In the genomic region with DNA sequence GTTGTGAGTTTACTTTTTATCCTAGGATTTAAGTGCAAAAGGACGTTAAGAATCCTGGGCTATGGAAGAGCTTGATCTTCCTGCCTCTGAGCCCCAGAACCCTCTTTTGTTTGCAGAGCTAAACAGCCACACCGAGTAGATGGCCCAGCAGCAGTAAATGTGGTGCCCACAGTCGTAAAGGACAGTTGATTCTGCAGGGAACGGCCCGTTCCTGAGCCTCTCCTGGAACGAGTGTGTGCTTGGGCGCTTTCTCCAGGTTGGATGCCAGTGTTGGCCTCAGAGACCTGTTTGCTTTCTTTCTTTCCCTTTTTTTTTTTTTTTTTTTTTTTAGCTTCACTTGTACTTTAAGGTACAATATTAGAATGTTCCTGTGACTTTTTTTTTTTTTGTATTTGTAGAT, we compare ENCODE assay signal across 27 cellular contexts.
"Had no signal": no experiment of that assay in that cellular context is flagged by ENCODE, and none has a peak within 500 bp of the region (broad histone marks: within the 10 kb centered on the region; RNA-seq: fewer than 3 reads in every experiment).

No MANE protein-coding gene starts in this region.

- H3K9me3 Mint-ChIP-seq: activated CD4-positive, alpha-beta memory T cell treated with anti-CD3 and anti-CD28 coated beads for 36 hours; activated CD4-positive, alpha-beta T cell treated with anti-CD3 and anti-CD28 coated beads, Interleukin-2, amount 10 ng/mL, durations not matched to agents 24 days and 14 days; activated naive CD4-positive, alpha-beta T cell treated with anti-CD3 and anti-CD28 coated beads, Interleukin-2, amount 50 U/mL, for 24 hours; activated naive CD8-positive, alpha-beta T cell treated with anti-CD3 and anti-CD28 coated beads, Interleukin-2, amount 50 U/mL, for 24 hours; activated T-cell treated with anti-CD3 and anti-CD28 coated beads, Interleukin-2, amount 50 U/mL, for 4 hours; activated T-helper 17 cell treated with anti-CD3 and anti-CD28 coated beads, Interleukin-2, amount 50 U/mL, for 72 hours; central memory CD8-positive, alpha-beta T cell; nephron had no signal

- H3K27me3 Mint-ChIP-seq: activated naive CD8-positive, alpha-beta T cell treated with anti-CD3 and anti-CD28 coated beads, Interleukin-2, amount 50 U/mL, for 24 hours; central memory CD8-positive, alpha-beta T cell had no signal

- H3K4me1 ChIP-seq: breast epithelium had no signal

- H3K36me3 ChIP-seq: breast epithelium, esophagus squamous epithelium, heart right ventricle, thoracic aorta, upper lobe of left lung, vagina had no signal

- H3K27ac Mint-ChIP-seq: activated CD4-positive, alpha-beta memory T cell treated with anti-CD3 and anti-CD28 coated beads for 36 hours; activated CD4-positive, alpha-beta T cell treated with anti-CD3 and anti-CD28 coated beads, Interleukin-2, amount 10 ng/mL, durations not matched to agents 24 days and 14 days; activated naive CD4-positive, alpha-beta T cell treated with anti-CD3 and anti-CD28 coated beads, Interleukin-2, amount 50 U/mL, for 24 hours; activated naive CD8-positive, alpha-beta T cell treated with anti-CD3 and anti-CD28 coated beads, Interleukin-2, amount 50 U/mL, for 24 hours; activated T-helper 17 cell treated with anti-CD3 and anti-CD28 coated beads, Interleukin-2, amount 50 U/mL, for 72 hours had no signal

- H3K9me3 ChIP-seq: breast epithelium, esophagus squamous epithelium, heart right ventricle, thoracic aorta, upper lobe of left lung, vagina had no signal

- ATAC-seq: activated CD4-positive, CD25-positive, alpha-beta regulatory T cell treated with anti-CD3 and anti-CD28 coated beads, Interleukin-2, amount 50 U/mL, for 24 hours; activated naive CD8-positive, alpha-beta T cell treated with anti-CD3 and anti-CD28 coated beads, Interleukin-2, amount 50 U/mL, for 24 hours; activated T-cell treated with anti-CD3 and anti-CD28 coated beads, Interleukin-2, amount 50 U/mL, for 4 hours; activated T-helper 17 cell treated with anti-CD3 and anti-CD28 coated beads, Interleukin-2, amount 50 U/mL, for 72 hours; heart right ventricle; left ventricle myocardium superior had no signal

- H3K4me3 ChIP-seq: breast epithelium, esophagus squamous epithelium, heart right ventricle, thoracic aorta, upper lobe of left lung, vagina had no signal

- H3K36me3 Mint-ChIP-seq: activated CD4-positive, alpha-beta memory T cell treated with anti-CD3 and anti-CD28 coated beads for 36 hours; activated naive CD4-positive, alpha-beta T cell treated with anti-CD3 and anti-CD28 coated beads, Interleukin-2, amount 50 U/mL, for 24 hours had no signal

- H3K27me3 ChIP-seq: breast epithelium, esophagus squamous epithelium, upper lobe of left lung, vagina had no signal

- H3K4me3 Mint-ChIP-seq: activated CD4-positive, alpha-beta memory T cell treated with anti-CD3 and anti-CD28 coated beads for 36 hours; activated CD4-positive, alpha-beta T cell treated with anti-CD3 and anti-CD28 coated beads, Interleukin-2, amount 10 ng/mL, durations not matched to agents 24 days and 14 days; activated naive CD4-positive, alpha-beta T cell treated with anti-CD3 and anti-CD28 coated beads, Interleukin-2, amount 50 U/mL, for 24 hours; activated naive CD8-positive, alpha-beta T cell treated with anti-CD3 and anti-CD28 coated beads, Interleukin-2, amount 50 U/mL, for 24 hours; activated T-cell treated with anti-CD3 and anti-CD28 coated beads, Interleukin-2, amount 50 U/mL, for 4 hours; activated T-helper 17 cell treated with anti-CD3 and anti-CD28 coated beads, Interleukin-2, amount 50 U/mL, for 72 hours; central memory CD8-positive, alpha-beta T cell; nephron had no signal

- FAIRE-seq: endometrium had no signal

- DNase-seq: activated CD4-positive, alpha-beta memory T cell treated with anti-CD3 and anti-CD28 coated beads for 36 hours; activated CD4-positive, alpha-beta T cell treated with anti-CD3 and anti-CD28 coated beads, Interleukin-2, amount 10 ng/mL, durations not matched to agents 24 days and 14 days; activated CD8-positive, alpha-beta memory T cell treated with anti-CD3 and anti-CD28 coated beads, Interleukin-2, amount 50 U/mL, for 48 hours; activated gamma-delta T cell treated with Interleukin-2 at 50 U/mL for 16 hours; activated naive CD8-positive, alpha-beta T cell treated with anti-CD3 and anti-CD28 coated beads, Interleukin-2, amount 50 U/mL, for 24 hours; activated T-cell treated with anti-CD3 and anti-CD28 coated beads, Interleukin-2, amount 50 U/mL, for 4 hours; amygdala; dermis blood vessel endothelial cell; effector CD4-positive, alpha-beta T cell; esophagus squamous epithelium; foreskin melanocyte; heart right ventricle; kidney glomerular epithelial cell; left ventricle myocardium superior; stimulated activated CD4-positive, alpha-beta T cell treated with anti-CD3 and anti-CD28 coated beads, Interleukin-15, amount 100 ng/mL, for 24 hours; stimulated activated naive CD4-positive, alpha-beta T cell treated with Interleukin-2 at 50 U/mL for 16 hours; upper lobe of left lung had no signal

- H3K27ac ChIP-seq: breast epithelium, epithelial cell of prostate, esophagus squamous epithelium, thoracic aorta, upper lobe of left lung, vagina had no signal
